ENCODE assay signal across 23 cellular contexts in the genomic region with DNA sequence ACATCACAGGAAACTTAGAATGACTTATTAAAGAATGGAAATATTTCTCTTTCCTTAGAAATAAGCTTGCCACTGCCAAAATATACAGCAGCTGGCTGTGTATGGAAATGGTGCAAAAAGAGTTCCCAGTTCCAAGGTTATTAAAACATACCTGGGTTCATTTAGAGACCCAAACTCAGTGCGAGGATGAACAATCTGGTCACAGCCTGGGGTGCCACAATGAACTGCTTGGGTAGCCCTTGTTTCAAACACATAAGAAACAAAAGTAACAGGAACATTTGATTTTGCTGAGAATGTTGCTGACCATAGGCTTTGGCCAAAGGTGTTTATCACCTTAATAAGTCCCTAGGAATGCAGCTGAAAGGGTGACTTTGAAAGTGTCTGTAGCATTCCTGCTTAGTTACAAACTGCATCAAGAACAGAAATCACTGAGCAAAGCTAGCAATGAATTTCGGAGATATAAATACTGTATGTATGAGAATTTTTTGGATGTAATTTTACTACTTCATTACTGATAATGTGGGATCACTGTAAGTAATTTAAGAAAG.
"Had no signal": no experiment of that assay in that cellular context is flagged by ENCODE, and none has a peak within 500 bp of the region (broad histone marks: within the 10 kb centered on the region; RNA-seq: fewer than 3 reads in every experiment).

No MANE protein-coding gene starts in this region.

- H3K4me3 ChIP-seq: gastrocnemius medialis, hepatocyte, skin epidermis, upper lobe of left lung, vagina had no signal

- H3K9me3 ChIP-seq: gastrocnemius medialis, upper lobe of left lung, vagina had no signal

- FAIRE-seq: bronchial epithelial cell had no signal

- H3K36me3 ChIP-seq: gastrocnemius medialis, upper lobe of left lung, vagina had no signal

- H3K27me3 Mint-ChIP-seq: central memory CD8-positive, alpha-beta T cell; naive thymus-derived CD4-positive, alpha-beta T cell; stimulated activated naive CD8-positive, alpha-beta T cell treated with anti-CD3 and anti-CD28 coated beads, Interleukin-15, Interleukin-2, amounts not matched to agents 100 ng/mL and 50 ng/mL, for 24 hours had no signal

- H3K27ac Mint-ChIP-seq: activated T-helper 1 cell treated with anti-CD3 and anti-CD28 coated beads, Interleukin-12 subunit alpha, Interleukin-12 subunit beta, Interleukin-2, Interleukin-4 antibody, amounts not matched to agents 30 ng/mL and 10 ng/mL and 1 ng/mL, durations not matched to agents 14 hours and 24 hours and 36 hours; naive thymus-derived CD4-positive, alpha-beta T cell; stimulated activated effector memory CD8-positive, alpha-beta T cell treated with anti-CD3 and anti-CD28 coated beads, Interleukin-12 subunit alpha, Interleukin-12 subunit beta, amount 100 ng/mL, for 72 hours; stimulated activated naive CD8-positive, alpha-beta T cell treated with anti-CD3 and anti-CD28 coated beads, Interleukin-15, Interleukin-2, amounts not matched to agents 100 ng/mL and 50 ng/mL, for 24 hours had no signal

- H3K27me3 ChIP-seq: gastrocnemius medialis, hepatocyte, upper lobe of left lung, vagina had no signal

- DNase-seq: activated CD4-positive, alpha-beta T cell treated with anti-CD3 and anti-CD28 coated beads for 4 hours; activated CD4-positive, alpha-beta T cell treated with anti-CD3 and anti-CD28 coated beads, Interleukin-2, amount 50 U/mL, for 4 hours; activated CD4-positive, CD25-positive, alpha-beta regulatory T cell; activated gamma-delta T cell; activated naive CD4-positive, alpha-beta T cell treated with anti-CD3 and anti-CD28 coated beads, Interleukin-2, amount 50 U/mL, for 16 hours; effector CD4-positive, alpha-beta T cell; gastrocnemius medialis; mammary epithelial cell; midbrain; naive thymus-derived CD4-positive, alpha-beta T cell; nucleus accumbens; stimulated activated CD4-positive, alpha-beta T cell treated with anti-CD3 and anti-CD28 coated beads, Interleukin-4, amount 100 ng/mL, for 24 hours; substantia nigra; upper lobe of left lung had no signal

- H2AFZ ChIP-seq: hepatocyte had no signal

- H3K36me3 Mint-ChIP-seq: naive thymus-derived CD4-positive, alpha-beta T cell; stimulated activated effector memory CD8-positive, alpha-beta T cell treated with anti-CD3 and anti-CD28 coated beads, Interleukin-12 subunit alpha, Interleukin-12 subunit beta, amount 100 ng/mL, for 72 hours had no signal

- H3K27ac ChIP-seq: gastrocnemius medialis, hepatocyte, skin epidermis, upper lobe of left lung, vagina had no signal

- H3K79me2 ChIP-seq: hepatocyte had no signal

- H3K9me3 Mint-ChIP-seq: neural crest cell had no signal

- H3K4me3 Mint-ChIP-seq: activated T-helper 1 cell treated with anti-CD3 and anti-CD28 coated beads, Interleukin-12 subunit alpha, Interleukin-12 subunit beta, Interleukin-2, Interleukin-4 antibody, amounts not matched to agents 30 ng/mL and 10 ng/mL and 1 ng/mL, durations not matched to agents 14 hours and 24 hours and 36 hours; central memory CD8-positive, alpha-beta T cell; naive thymus-derived CD4-positive, alpha-beta T cell; neural crest cell; stimulated activated effector memory CD8-positive, alpha-beta T cell treated with anti-CD3 and anti-CD28 coated beads, Interleukin-12 subunit alpha, Interleukin-12 subunit beta, amount 100 ng/mL, for 72 hours; stimulated activated naive CD8-positive, alpha-beta T cell treated with anti-CD3 and anti-CD28 coated beads, Interleukin-15, Interleukin-2, amounts not matched to agents 100 ng/mL and 50 ng/mL, for 24 hours had no signal

- H3K4me1 Mint-ChIP-seq: central memory CD8-positive, alpha-beta T cell; naive thymus-derived CD4-positive, alpha-beta T cell; stimulated activated effector memory CD8-positive, alpha-beta T cell treated with anti-CD3 and anti-CD28 coated beads, Interleukin-12 subunit alpha, Interleukin-12 subunit beta, amount 100 ng/mL, for 72 hours had no signal

- H3K4me1 ChIP-seq: upper lobe of left lung had no signal

- ATAC-seq: gastrocnemius medialis; naive thymus-derived CD4-positive, alpha-beta T cell; stimulated activated effector memory CD8-positive, alpha-beta T cell treated with anti-CD3 and anti-CD28 coated beads, Interleukin-12 subunit alpha, Interleukin-12 subunit beta, amount 100 ng/mL, for 72 hours had no signal
